ENCODE assay signal across 8 cellular contexts in genomic region chr12:6567824-6568617, GRCh38. TPM values are rescaled to one million over a fixed set of nuclear protein-coding genes. Genes with fewer than 3 reads are reported as not detected.
A peak's percentile ranks its signal among the peaks of the same experiment; 100 is the strongest.
DNase-seq lines count a peak whose midpoint lies in the region; ATAC-seq, FAIRE-seq and TF ChIP-seq lines count a peak whose summit lies in the region.

Gene NOP2, minus strand, starts transcription at chr12:6568291. Its CDS starts 373 bp downstream, at chr12:6567918.

- peak within 1 kb of the TSS; percentile 91 for H3K9ac ChIP-seq in HepG2 (ENCODE audit: insufficient read depth, low read depth, low read length)

- peaks cover 75% of the 10 kb centered on the region for H3K36me3 ChIP-seq in BE2C
- peaks cover 10 to 40% of the 10 kb centered on the region in 2 experiments for H3K36me3 ChIP-seq in HepG2 (replicated peaks in 1 of 2; ENCODE audit: control insufficient read depth in 1 of 2, insufficient read depth in 2 of 2, low read length in 2 of 2)

- no peaks in the 10 kb centered on the region for H3K27me3 Mint-ChIP-seq in dendritic cell treated with granulocyte-macrophage colony-stimulating factor and Interleukin-4, amounts not matched to agents 40 ng/mL and 50 ng/mL, for 4 days

- H3K27me3 ChIP-seq in BE2C (no peaks in the 10 kb centered on the region), HepG2 (ENCODE audit: control insufficient read depth in 1 of 2, insufficient read depth in 2 of 2, low read length in 2 of 2) (no peaks in the 10 kb centered on the region)

- no peak within 1 kb of the TSS for H2AFZ ChIP-seq in HepG2 (ENCODE audit: low read length)

- TF ChIP-seq RAD21 in HepG2 (CRISPR knock-in tag; IDR thresholded peaks at IDR 0.05): peak; percentile 12; the same call in 1 of the 2 replicates

- peak; percentile 95 for DNase-seq in BE2C
- DNase-seq in GM19240 (ENCODE audit: insufficient read length, low spot score): peak; percentile 94
- DNase-seq in NCI-H748 (lab: John Stamatoyannopoulos, UW; ENCODE audit: unreplicated experiment): peak; percentile 87
- DNase-seq in activated CD4-positive, alpha-beta T cell treated with anti-CD3 and anti-CD28 coated beads, Interleukin-2, amount 50 U/mL, for 1 hour: peak; percentile 85
- DNase-seq in HepG2 (ENCODE audit: low spot score): peak; percentile 79
- peak; percentile 88 to 89 for DNase-seq in stimulated activated CD4-positive, alpha-beta T cell treated with anti-CD3 and anti-CD28 coated beads, Interleukin-2, amount 100 ng/mL, for 48 hours

- FAIRE-seq in HepG2 (lab: Jason Lieb, UNC): peak; percentile 46

- TSS peak; percentile 75 for BruUV-seq in HepG2 (replicated peaks; lab: Mats Ljungman, UMichigan)

- no peaks in the 10 kb centered on the region; the same call in 1 of the 2 replicates for H4K20me1 ChIP-seq in HepG2 (ENCODE audit: insufficient read depth, low read length)

- no peak for TF ChIP-seq EP300 in HepG2 (IDR thresholded peaks at IDR 0.05; ENCODE audit: low read depth in 2 of 2, low read length in 2 of 2)
- TF ChIP-seq EP300 in HepG2 (CRISPR knock-in tag; IDR thresholded peaks at IDR 0.05; ENCODE audit: borderline replicate concordance): no peak

- TF ChIP-seq CTCF in BE2C (IDR thresholded peaks at IDR 0.05; ENCODE audit: low read depth, low read length) (no peak), HepG2 (CRISPR knock-in tag; IDR thresholded peaks at IDR 0.05) (no peak)

- H3K9me3 Mint-ChIP-seq in dendritic cell treated with granulocyte-macrophage colony-stimulating factor and Interleukin-4, amounts not matched to agents 40 ng/mL and 50 ng/mL, for 4 days: no peaks in the 10 kb centered on the region

- peaks cover 27% of the 10 kb centered on the region for H3K79me2 ChIP-seq in HepG2 (ENCODE audit: insufficient read depth, low read length)

- H3K9me3 ChIP-seq in BE2C (no peaks in the 10 kb centered on the region), HepG2 (ENCODE audit: low read length) (no peaks in the 10 kb centered on the region)

- H3K4me3 ChIP-seq in BE2C (ENCODE audit: low read depth, low read length) (peak within 1 kb of the TSS; percentile 94), HepG2 (replicated peaks in 1 of 3; ENCODE audit: insufficient read depth in 1 of 3, low read depth in 2 of 3, low read length in 3 of 3) (peak within 1 kb of the TSS; percentile 63 to 97 (median 78))

- intact Hi-C loops in dendritic cell treated with granulocyte-macrophage colony-stimulating factor and Interleukin-4, amounts not matched to agents 40 ng/mL and 50 ng/mL, for 4 days (cut with micrococcal nuclease): no loop called here
- intact Hi-C loops in HepG2 (cut with micrococcal nuclease; ENCODE audit: unreplicated experiment): loop anchor here (2.0 kb wide), 1 partner anchor 39 kb away; the partner anchor contains the start of gene CHD4

- in situ Hi-C loops in HepG2 (cut with HindIII; ENCODE audit: extremely low pct_ligation_motif_present, low pct_unique_long_range_greater_than_20kb): no loop called here

- CTCF ChIA-PET in HepG2 (lab: Yijun Ruan, JAX; ENCODE audit: low intra/inter-chr PET ratio, low total read pairs): interaction anchor here (1.3 kb wide), 1 partner anchor 46 kb away, joined by 3 read pairs; no protein-coding TSS in a partner anchor

- peak within 1 kb of the TSS; percentile 90 for H3K27ac Mint-ChIP-seq in dendritic cell treated with granulocyte-macrophage colony-stimulating factor and Interleukin-4, amounts not matched to agents 40 ng/mL and 50 ng/mL, for 4 days

- ATAC-seq in HG03520 (IDR thresholded peaks at IDR 0.05; ENCODE audit: unreplicated experiment) (peak; percentile 59), HepG2 (peak; percentile 87)

- WGBS in HepG2 (ENCODE audit: low lambda C conversion rate): 0% methylated on average over 10 of the region's 71 CpGs

- TF ChIP-seq POLR2A in HepG2 (IDR thresholded peaks at IDR 0.05; ENCODE audit: insufficient read depth in 1 of 2, low read depth in 2 of 2, low read length in 2 of 2): peak; percentile 88 to 94

- H3K36me3 Mint-ChIP-seq in dendritic cell treated with granulocyte-macrophage colony-stimulating factor and Interleukin-4, amounts not matched to agents 40 ng/mL and 50 ng/mL, for 4 days (ENCODE audit: low read depth): peaks cover 95% of the 10 kb centered on the region

- peaks cover 50% of the 10 kb centered on the region for H3K4me1 Mint-ChIP-seq in dendritic cell treated with granulocyte-macrophage colony-stimulating factor and Interleukin-4, amounts not matched to agents 40 ng/mL and 50 ng/mL, for 4 days (ENCODE audit: low read depth)

- peak within 1 kb of the TSS; percentile 76 for H3K27ac ChIP-seq in HepG2 (ENCODE audit: extremely low read length, insufficient read depth, low read length)

- H3K4me1 ChIP-seq in BE2C (no peaks in the 10 kb centered on the region), HepG2 (ENCODE audit: insufficient read depth, low read length) (peaks cover 38% of the 10 kb centered on the region)

- POLR2A ChIA-PET in HepG2 (lab: Yijun Ruan, JAX): interaction anchor here (0.6 to 1.7 kb wide), 20 partner anchors 9 to 284 kb away, joined by 3 to 17 read pairs (median 5); partner anchors contain the start of genes COPS7A, GAPDH, IFFO1 and MRPL51

- peak within 1 kb of the TSS; percentile 95 for H3K4me3 Mint-ChIP-seq in dendritic cell treated with granulocyte-macrophage colony-stimulating factor and Interleukin-4, amounts not matched to agents 40 ng/mL and 50 ng/mL, for 4 days

- H3K4me2 ChIP-seq in HepG2 (ENCODE audit: low read depth, low read length): peak within 1 kb of the TSS; percentile 81

TF ChIP-seq in HepG2, 621 proteins besides CTCF, POLR2A, EP300 and RAD21 (continues in another document):
- TF ChIP-seq, protein P1, sequence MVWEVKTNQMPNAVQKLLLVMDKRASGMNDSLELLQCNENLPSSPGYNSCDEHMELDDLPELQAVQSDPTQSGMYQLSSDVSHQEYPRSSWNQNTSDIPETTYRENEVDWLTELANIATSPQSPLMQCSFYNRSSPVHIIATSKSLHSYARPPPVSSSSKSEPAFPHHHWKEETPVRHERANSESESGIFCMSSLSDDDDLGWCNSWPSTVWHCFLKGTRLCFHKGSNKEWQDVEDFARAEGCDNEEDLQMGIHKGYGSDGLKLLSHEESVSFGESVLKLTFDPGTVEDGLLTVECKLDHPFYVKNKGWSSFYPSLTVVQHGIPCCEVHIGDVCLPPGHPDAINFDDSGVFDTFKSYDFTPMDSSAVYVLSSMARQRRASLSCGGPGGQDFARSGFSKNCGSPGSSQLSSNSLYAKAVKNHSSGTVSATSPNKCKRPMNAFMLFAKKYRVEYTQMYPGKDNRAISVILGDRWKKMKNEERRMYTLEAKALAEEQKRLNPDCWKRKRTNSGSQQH (CRISPR knock-in tag; IDR thresholded peaks at IDR 0.05; ENCODE audit: low read depth): no peak
- TF ChIP-seq HES4 (CRISPR knock-in tag; IDR thresholded peaks at IDR 0.05; ENCODE audit: borderline replicate concordance): no peak
- no peak for TF ChIP-seq DNMT3B (CRISPR knock-in tag; conservative IDR thresholded peaks at IDR 0.05)
- TF ChIP-seq, protein P2, sequence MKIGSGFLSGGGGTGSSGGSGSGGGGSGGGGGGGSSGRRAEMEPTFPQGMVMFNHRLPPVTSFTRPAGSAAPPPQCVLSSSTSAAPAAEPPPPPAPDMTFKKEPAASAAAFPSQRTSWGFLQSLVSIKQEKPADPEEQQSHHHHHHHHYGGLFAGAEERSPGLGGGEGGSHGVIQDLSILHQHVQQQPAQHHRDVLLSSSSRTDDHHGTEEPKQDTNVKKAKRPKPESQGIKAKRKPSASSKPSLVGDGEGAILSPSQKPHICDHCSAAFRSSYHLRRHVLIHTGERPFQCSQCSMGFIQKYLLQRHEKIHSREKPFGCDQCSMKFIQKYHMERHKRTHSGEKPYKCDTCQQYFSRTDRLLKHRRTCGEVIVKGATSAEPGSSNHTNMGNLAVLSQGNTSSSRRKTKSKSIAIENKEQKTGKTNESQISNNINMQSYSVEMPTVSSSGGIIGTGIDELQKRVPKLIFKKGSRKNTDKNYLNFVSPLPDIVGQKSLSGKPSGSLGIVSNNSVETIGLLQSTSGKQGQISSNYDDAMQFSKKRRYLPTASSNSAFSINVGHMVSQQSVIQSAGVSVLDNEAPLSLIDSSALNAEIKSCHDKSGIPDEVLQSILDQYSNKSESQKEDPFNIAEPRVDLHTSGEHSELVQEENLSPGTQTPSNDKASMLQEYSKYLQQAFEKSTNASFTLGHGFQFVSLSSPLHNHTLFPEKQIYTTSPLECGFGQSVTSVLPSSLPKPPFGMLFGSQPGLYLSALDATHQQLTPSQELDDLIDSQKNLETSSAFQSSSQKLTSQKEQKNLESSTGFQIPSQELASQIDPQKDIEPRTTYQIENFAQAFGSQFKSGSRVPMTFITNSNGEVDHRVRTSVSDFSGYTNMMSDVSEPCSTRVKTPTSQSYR (CRISPR knock-in tag; IDR thresholded peaks at IDR 0.05; ENCODE audit: borderline replicate concordance): no peak
- TF ChIP-seq ZNF138 (CRISPR knock-in tag; IDR thresholded peaks at IDR 0.05; ENCODE audit: low read depth): no peak
- TF ChIP-seq KLF13 (CRISPR knock-in tag; IDR thresholded peaks at IDR 0.05): no peak
- peak; percentile 34; the same call in 1 of the 2 replicates for TF ChIP-seq HDAC2 (CRISPR knock-in tag; IDR thresholded peaks at IDR 0.05)
- no peak; the same call in 1 of the 2 replicates for TF ChIP-seq JUN (CRISPR knock-in tag; IDR thresholded peaks at IDR 0.05)

RNA-seq across cellular contexts. Expression of gene NOP2, which starts in this region (rescaled TPM):
- 222 TPM for polyA plus RNA-seq in BE2C (2012; ENCODE audit: insufficient read depth, insufficient read length, low read depth)
- total RNA-seq in HepG2 (2016; rRNA removed; fragmentation: Illumina TruSeq; extraction: Trizol): 50.0 and 56.7 TPM in 2 replicates
- total RNA-seq in HepG2 (2016; cell fraction: cytosol; rRNA removed; fragmentation: Illumina TruSeq; extraction: Trizol; ENCODE audit: low read depth): 12.9 and 15.9 TPM in 2 replicates
- 47.8 and 60.1 TPM in 2 replicates for total RNA-seq in HepG2 (2016; cell fraction: insoluble cytoplasmic fraction; rRNA removed; fragmentation: Illumina TruSeq; extraction: Trizol)
- 14.5 and 16.3 TPM in 2 replicates for total RNA-seq in HepG2 (2016; cell fraction: membrane; rRNA removed; fragmentation: Illumina TruSeq; extraction: Trizol)
- total RNA-seq in HepG2 (2016; cell fraction: nucleus; rRNA removed; fragmentation: Illumina TruSeq; extraction: Trizol): 58.7 and 75.9 TPM in 2 replicates
- polyA plus RNA-seq in HepG2 (2011; rRNA removed): 47.3 and 52.9 TPM in 2 replicates
- polyA plus RNA-seq in HepG2 (2011; cell fraction: cytosol; rRNA removed): 23.1 and 25.0 TPM in 2 replicates
- polyA plus RNA-seq in HepG2 (2011; cell fraction: nucleus; rRNA removed): 189 and 191 TPM in 2 replicates
- 39.3 and 51.1 TPM in 2 replicates for polyA plus RNA-seq in HepG2 (2012)
- 5.0 and 5.2 TPM in 2 replicates for polyA plus RNA-seq in HepG2 (2016; cell fraction: cytosol; fragmentation: Illumina TruSeq; extraction: Trizol; ENCODE audit: low read depth)
- polyA plus RNA-seq in HepG2 (2016; cell fraction: insoluble cytoplasmic fraction; fragmentation: Illumina TruSeq; extraction: Trizol; ENCODE audit: low read depth): 58.8 and 61.3 TPM in 2 replicates
- 8.6 and 9.0 TPM in 2 replicates for polyA plus RNA-seq in HepG2 (2016; cell fraction: membrane; fragmentation: Illumina TruSeq; extraction: Trizol; ENCODE audit: low read depth)
- polyA plus RNA-seq in HepG2 (2016; cell fraction: nucleus; fragmentation: Illumina TruSeq; extraction: Trizol; ENCODE audit: insufficient read depth, low read depth): 230 and 250 TPM in 2 replicates
- polyA minus RNA-seq in HepG2 (2011; rRNA and poly(A)+ RNA removed; ENCODE audit: low replicate concordance): 70.3 and 126 TPM in 2 replicates
- 17.4 and 20.0 TPM in 2 replicates for polyA minus RNA-seq in HepG2 (2011; cell fraction: cytosol; rRNA and poly(A)+ RNA removed)
- 63.5 and 67.9 TPM in 2 replicates for polyA minus RNA-seq in HepG2 (2011; cell fraction: nucleus; rRNA and poly(A)+ RNA removed)

Comparison
In these comparisons a context has a peak if more than half of its experiments do, and no peak if none do; other contexts are left out.
1. Peak in every context shown above with its lines: DNase-seq, ATAC-seq, H3K4me3 ChIP-seq and H3K27ac ChIP-seq.